9 cellular contexts compared by ENCODE assay signal in the genomic region with DNA sequence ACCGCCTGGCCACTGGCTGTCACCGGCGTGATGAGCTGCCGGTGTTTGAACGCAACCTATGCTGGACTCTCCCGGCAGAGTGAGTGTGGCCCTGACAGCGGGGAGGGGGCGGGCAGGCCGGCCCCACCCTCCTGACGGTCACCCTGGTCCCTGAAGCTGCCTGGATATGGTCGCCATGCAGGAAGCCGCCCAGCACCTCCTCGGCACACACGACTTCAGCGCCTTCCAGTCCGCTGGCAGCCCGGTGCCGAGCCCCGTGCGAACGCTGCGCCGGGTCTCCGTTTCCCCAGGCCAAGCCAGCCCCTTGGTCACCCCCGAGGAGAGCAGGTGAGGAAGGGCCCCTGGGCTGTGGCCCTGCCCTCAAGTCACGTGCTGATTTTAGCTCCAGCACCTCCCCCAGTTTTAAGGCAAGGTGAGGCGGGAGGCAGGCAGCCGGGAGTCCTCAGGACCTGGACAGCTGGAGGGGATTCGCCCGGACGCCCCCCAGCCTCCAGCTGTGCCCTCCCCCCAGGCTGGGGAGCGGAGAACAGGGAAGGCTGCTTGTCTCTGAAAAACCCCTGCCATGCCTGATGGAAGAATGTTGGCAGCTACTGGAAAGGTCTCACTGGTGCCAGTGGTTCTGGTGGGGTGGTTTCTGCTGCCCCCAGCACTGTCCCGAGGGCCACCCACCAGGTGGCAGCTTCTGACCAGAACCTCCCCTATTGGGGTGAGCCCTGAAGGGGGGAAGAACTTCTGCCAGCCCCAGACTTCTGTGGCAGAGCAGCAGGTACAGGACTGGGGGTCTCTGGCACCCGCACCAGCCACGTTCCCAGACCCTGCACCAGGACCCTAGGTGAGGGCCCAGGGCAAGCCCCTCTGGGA. TPM values are rescaled to one million over a fixed set of nuclear protein-coding genes. Genes with fewer than 3 reads are reported as not detected.
A peak's percentile ranks its signal among the peaks of the same experiment; 100 is the strongest.
DNase-seq lines count a peak whose midpoint lies in the region; ATAC-seq, FAIRE-seq and TF ChIP-seq lines count a peak whose summit lies in the region.
"Had no signal": no experiment of that assay in that cellular context is flagged by ENCODE, and none has a peak within 500 bp of the region (broad histone marks: within the 10 kb centered on the region; RNA-seq: fewer than 3 reads in every experiment).

No MANE protein-coding gene starts in this region.

- peak; percentile 6; the same call in 1 of the 2 replicates for TF ChIP-seq POLR2A in GM12878 (IDR thresholded peaks at IDR 0.05; ENCODE audit: low read depth, low read length)

- H3K36me3 ChIP-seq in right atrium auricular region = peaks cover 36% of the 10 kb centered on the region
- peaks cover 3 to 29% of the 10 kb centered on the region in 2 experiments; a peak in 3 of 4 replicates for H3K36me3 ChIP-seq in GM12878 (ENCODE audit: control insufficient read depth in 2 of 2, insufficient read depth in 2 of 2, low read length in 1 of 2)
- H3K36me3 ChIP-seq in lung (ENCODE audit: control insufficient read depth in 2 of 2, insufficient read depth in 2 of 2, low read length in 2 of 2) = peaks cover 0 to 46% of the 10 kb centered on the region in 2 donors

- POLR2A ChIA-PET in GM12878 (lab: Charles Lee) = no interaction called here

- intact Hi-C loops in Right ventricle myocardium superior (cut with DNase I) = no loop called here
- intact Hi-C loops in GM12878 (cut with micrococcal nuclease; ENCODE audit: unreplicated experiment) = loop anchor here (2.0 to 5.0 kb wide), 2 partner anchors 65 to 192 kb away; partner anchors contain the start of genes AURKAIP1 and C1orf159
- intact Hi-C loops in head of caudate nucleus (cut with DNase I) = no loop called here

- DNase-seq in right atrium auricular region (ENCODE audit: low spot score) (no peak), Right ventricle myocardium superior (no peak), GM12878 (ENCODE audit: low read depth, low spot score) (no peak), lung (ENCODE audit: low spot score) (no peak), retina (no peak), head of caudate nucleus (no peak), GM19238 (ENCODE audit: insufficient read length, low spot score) (no peak)
- DNase-seq: NCI-H774 had no signal

- H3K4me3 ChIP-seq in right atrium auricular region (peak overlapping the region; percentile 67 to 90), GM12878 (peak overlapping the region; percentile 83; the same call in 1 of the 2 replicates), lung (peak overlapping the region; percentile 79)

- peak overlapping the region; percentile 77; the same call in 1 of the 2 replicates for H3K9ac ChIP-seq in GM12878 (ENCODE audit: control insufficient read depth, insufficient read depth, low read length)

- TF ChIP-seq EP300 in GM12878 (IDR thresholded peaks at IDR 0.05; ENCODE audit: borderline replicate concordance in 1 of 2, control insufficient read depth in 1 of 2, low read depth in 2 of 2, low read length in 2 of 2) = no peak

- RAD21 ChIA-PET in GM12878 (lab: Charles Lee; ENCODE audit: unreplicated experiment) = interaction anchor here (1.0 kb wide), 1 partner anchor 59 kb away, joined by 3 read pairs; no protein-coding TSS in a partner anchor

- no peak for FAIRE-seq in GM12878 (lab: Jason Lieb, UNC)

- H2AFZ ChIP-seq in GM12878 (ENCODE audit: control insufficient read depth, low read depth, low read length) = no peak overlapping the region

- ATAC-seq in Right ventricle myocardium superior (ENCODE audit: poor library complexity) = no peak
- no peak for ATAC-seq in GM12878
- ATAC-seq in lung (ENCODE audit: insufficient read depth, low FRiP score) = no peak
- ATAC-seq in GM21515 (IDR thresholded peaks at IDR 0.05; ENCODE audit: unreplicated experiment) = no peak

- BruUV-seq in GM12878 (replicated peaks; lab: Mats Ljungman, UMichigan) = no TSS peak

- SMC1A ChIA-PET in GM12878 (lab: Charles Lee; ENCODE audit: uncharacterized antibody, unreplicated experiment) = no interaction called here

- H3K27ac ChIP-seq in right atrium auricular region (peak overlapping the region; percentile 95), GM12878 (ENCODE audit: control insufficient read depth, insufficient read depth) (no peak overlapping the region), lung (ENCODE audit: low read depth in 1 of 2, low read length in 1 of 2) (peak overlapping the region in 1 of 2 donors; percentile 90)

- in situ Hi-C loops in GM12878 (cut with MboI) = no loop called here

- H3K4me1 ChIP-seq in right atrium auricular region = peaks cover 0 to 40% of the 10 kb centered on the region in 2 donors
- H3K4me1 ChIP-seq in GM12878 (ENCODE audit: control insufficient read depth, insufficient read depth, low read length) = peaks cover 24% of the 10 kb centered on the region
- H3K4me1 ChIP-seq in lung (ENCODE audit: control insufficient read depth in 2 of 2, insufficient read depth in 2 of 2, low read length in 2 of 2) = peaks cover 13 to 27% of the 10 kb centered on the region in 2 donors

- CTCF ChIA-PET in GM12878 (lab: Yijun Ruan, JAX) = interaction anchor here (1.4 kb wide), 1 partner anchor 62 kb away, joined by 5 read pairs; no protein-coding TSS in a partner anchor

- WGBS in GM12878 (ENCODE audit: insufficient coverage, insufficient replicate concordance, low lambda C conversion rate, missing lambda C conversion rate) = 73% methylated on average over 30 of the region's 35 CpGs
- WGBS in lung, 2 donors = 62 to 71% methylated on average over 33 to 35 of the region's 35 CpGs

- H3K79me2 ChIP-seq in GM12878 (ENCODE audit: control insufficient read depth, insufficient read depth, low read length) = peaks cover 26% of the 10 kb centered on the region

- TF ChIP-seq CTCF in right atrium auricular region (IDR thresholded peaks at IDR 0.05) = no peak
- TF ChIP-seq CTCF in GM12878 (IDR thresholded peaks at IDR 0.05 in 2 of 3, conservative IDR thresholded peaks at IDR 0.05 in 1 of 3; ENCODE audit: control insufficient read depth in 2 of 3, extremely low read depth in 1 of 3, insufficient read depth in 1 of 3, low read depth in 3 of 3, low read length in 3 of 3) = 0 out of 6 replicates have a peak, but pooled peaks of 1 of the 3 experiments have one; percentile 6
- no peak for TF ChIP-seq CTCF in lung (IDR thresholded peaks at IDR 0.05; ENCODE audit: control extremely low read depth, extremely low read depth)

- H3K9me3 ChIP-seq in right atrium auricular region = no peaks in the 10 kb centered on the region
- H3K9me3 ChIP-seq in GM12878 (replicated peaks; ENCODE audit: control insufficient read depth, insufficient read depth, low read length) = no peaks in the 10 kb centered on the region
- H3K9me3 ChIP-seq in lung (ENCODE audit: control insufficient read depth in 2 of 2, insufficient read depth in 1 of 2, low read length in 1 of 2) = no peaks in the 10 kb centered on the region

- TF ChIP-seq RAD21 in GM12878 (IDR thresholded peaks at IDR 0.05; ENCODE audit: insufficient read depth, low read depth, low read length) = no peak

- no peaks in the 10 kb centered on the region for H4K20me1 ChIP-seq in GM12878 (ENCODE audit: control insufficient read depth, insufficient read depth)

- H3K4me2 ChIP-seq in GM12878 (ENCODE audit: control insufficient read depth, insufficient read depth) = peak overlapping the region; percentile 86

- H3K27me3 ChIP-seq in right atrium auricular region (no peaks in the 10 kb centered on the region), GM12878 (replicated peaks in 1 of 2; ENCODE audit: control insufficient read depth in 2 of 2, insufficient read depth in 2 of 2, low read length in 1 of 2) (no peaks in the 10 kb centered on the region), lung (ENCODE audit: control insufficient read depth, insufficient read depth) (no peaks in the 10 kb centered on the region)

RNA-seq across cellular contexts. Expression of gene PUSL1, which starts 1.4 kb away (rescaled TPM):
- total RNA-seq in right atrium auricular region (10 to 100 TPM; 14.5 to 24.8 TPM), Right ventricle myocardium superior (10.6 TPM), GM12878 (2014; rRNA removed) (21.3 and 28.4 TPM in 2 replicates), GM12878 (2014; rRNA removed; fragmentation: Illumina TruSeq; extraction: Trizol) (5.3 and 6.0 TPM in 2 replicates), GM12878 (2021) (26.0 and 27.2 TPM in 2 replicates), lung (10 to 100 TPM; 11.3 to 21.1 TPM)
- 17.6 and 24.8 TPM in 2 replicates for total RNA-seq in GM12878 (2013; cell fraction: nucleolus; rRNA removed)
- polyA plus RNA-seq in GM12878 (2011; ENCODE audit: low read depth) = 3.3 TPM
- polyA plus RNA-seq in GM12878 (2011; rRNA removed) (1.9 and 5.0 TPM in 2 replicates), GM12878 (2014; fragmentation: Illumina TruSeq; extraction: Trizol) (0.13 and 2.5 TPM in 2 replicates), GM12878 (2014; fragmentation: Nextera tagmentation; extraction: Ambion mirVana) (1 to 10 TPM in 1 of 2 experiments, under 1 TPM in 1; 0.16 to 1.5 TPM), GM12878 (2014; rRNA removed) (24.3 and 28.6 TPM in 2 replicates), GM12878 (2016; fragmentation: Nextera tagmentation; extraction: Ambion mirVana) (10 to 100 TPM; 27.5 to 28.4 TPM), lung (10 to 100 TPM; 16.1 to 23.7 TPM)
- 10.4 and 19.0 TPM in 2 replicates for polyA plus RNA-seq in GM12878 (2011; cell fraction: cytosol; rRNA removed)
- polyA plus RNA-seq in GM12878 (2011; cell fraction: nucleus; rRNA removed) = 20.4 and 32.0 TPM in 2 replicates
- 8.7 and 11.0 TPM in 2 replicates for polyA plus RNA-seq in GM12878 (2012)
- polyA minus RNA-seq in GM12878 (2011; rRNA and poly(A)+ RNA removed) = 2.6 and 5.0 TPM in 2 replicates
- polyA minus RNA-seq in GM12878 (2011; cell fraction: cytosol; rRNA and poly(A)+ RNA removed) = 4.4 and 6.0 TPM in 2 replicates
- polyA minus RNA-seq in GM12878 (2011; cell fraction: nucleus; rRNA and poly(A)+ RNA removed) = 13.7 and 28.9 TPM in 2 replicates

RNA-seq across cellular contexts. Expression of gene ACAP3, which starts 2.0 kb away (rescaled TPM):
- total RNA-seq in right atrium auricular region (10 to 100 TPM; 19.5 to 20.4 TPM), Right ventricle myocardium superior (56.3 TPM), GM12878 (2014; rRNA removed) (17.6 and 22.1 TPM in 2 replicates), GM12878 (2014; rRNA removed; fragmentation: Illumina TruSeq; extraction: Trizol) (4.0 and 4.4 TPM in 2 replicates), GM12878 (2021) (29.8 and 34.2 TPM in 2 replicates), lung (10 to 100 TPM; 33.6 to 62.8 TPM)
- total RNA-seq in GM12878 (2013; cell fraction: nucleolus; rRNA removed) = 33.1 and 35.9 TPM in 2 replicates
- 3.8 TPM for polyA plus RNA-seq in GM12878 (2011; ENCODE audit: low read depth)
- polyA plus RNA-seq in GM12878 (2011; rRNA removed) (4.6 and 8.3 TPM in 2 replicates), GM12878 (2014; fragmentation: Illumina TruSeq; extraction: Trizol) (0.62 and 4.5 TPM in 2 replicates), GM12878 (2014; fragmentation: Nextera tagmentation; extraction: Ambion mirVana) (under 1 TPM; 0.05 to 0.11 TPM), GM12878 (2014; rRNA removed) (28.1 and 32.7 TPM in 2 replicates), GM12878 (2016; fragmentation: Nextera tagmentation; extraction: Ambion mirVana) (10 to 100 TPM in 1 of 2 experiments, 1 to 10 TPM in 1; 5.9 to 10.9 TPM), lung (10 to 100 TPM; 18.7 to 42.0 TPM)
- 7.2 and 11.7 TPM in 2 replicates for polyA plus RNA-seq in GM12878 (2011; cell fraction: cytosol; rRNA removed)
- polyA plus RNA-seq in GM12878 (2011; cell fraction: nucleus; rRNA removed) = 255 and 314 TPM in 2 replicates
- polyA plus RNA-seq in GM12878 (2012) = 21.5 and 22.5 TPM in 2 replicates
- 11.4 and 14.2 TPM in 2 replicates for polyA minus RNA-seq in GM12878 (2011; rRNA and poly(A)+ RNA removed)
- polyA minus RNA-seq in GM12878 (2011; cell fraction: cytosol; rRNA and poly(A)+ RNA removed) = 8.3 and 17.0 TPM in 2 replicates
- 20.7 and 27.7 TPM in 2 replicates for polyA minus RNA-seq in GM12878 (2011; cell fraction: nucleus; rRNA and poly(A)+ RNA removed)

RNA-seq across cellular contexts. Expression of gene INTS11, which starts 14.7 kb away (rescaled TPM):
- total RNA-seq in right atrium auricular region = 10 to 100 TPM; 59.6 to 65.2 TPM
- 70.9 TPM for total RNA-seq in Right ventricle myocardium superior
- 160 and 166 TPM in 2 replicates for total RNA-seq in GM12878 (2013; cell fraction: nucleolus; rRNA removed)
- total RNA-seq in GM12878 (2014; rRNA removed) = 86.6 and 98.3 TPM in 2 replicates
- 36.8 and 41.1 TPM in 2 replicates for total RNA-seq in GM12878 (2014; rRNA removed; fragmentation: Illumina TruSeq; extraction: Trizol)
- total RNA-seq in GM12878 (2021) = 87.3 and 104 TPM in 2 replicates
- polyA plus RNA-seq in GM12878 (2011; ENCODE audit: low read depth) = 34.7 TPM
- 43.9 and 78.4 TPM in 2 replicates for polyA plus RNA-seq in GM12878 (2011; rRNA removed)
- polyA plus RNA-seq in GM12878 (2011; cell fraction: cytosol; rRNA removed) = 134 and 137 TPM in 2 replicates
- polyA plus RNA-seq in GM12878 (2011; cell fraction: nucleus; rRNA removed) = 386 and 456 TPM in 2 replicates
- 77.9 and 92.3 TPM in 2 replicates for polyA plus RNA-seq in GM12878 (2012)
- 55.2 and 64.2 TPM in 2 replicates for polyA plus RNA-seq in GM12878 (2014; fragmentation: Illumina TruSeq; extraction: Trizol)
- polyA plus RNA-seq in GM12878 (2014; fragmentation: Nextera tagmentation; extraction: Ambion mirVana) = 1 to 10 TPM; 2.5 to 9.4 TPM
- polyA plus RNA-seq in GM12878 (2014; rRNA removed) = 117 and 130 TPM in 2 replicates
- polyA plus RNA-seq in GM12878 (2016; fragmentation: Nextera tagmentation; extraction: Ambion mirVana) = 10 to 100 TPM; 77.0 to 79.9 TPM
- 67.1 and 96.1 TPM in 2 replicates for polyA minus RNA-seq in GM12878 (2011; rRNA and poly(A)+ RNA removed)
- polyA minus RNA-seq in GM12878 (2011; cell fraction: cytosol; rRNA and poly(A)+ RNA removed) = 30.6 and 47.1 TPM in 2 replicates
- polyA minus RNA-seq in GM12878 (2011; cell fraction: nucleus; rRNA and poly(A)+ RNA removed) = 46.7 and 94.2 TPM in 2 replicates
- total RNA-seq in lung = 100 to 1,000 TPM in 1 of 2 donors, 10 to 100 TPM in 1; 89.8 to 102 TPM
- 100 to 1,000 TPM in 1 of 2 donors, 10 to 100 TPM in 1; 91.2 to 130 TPM for polyA plus RNA-seq in lung

RNA-seq across cellular contexts. Expression of gene CPTP, which starts 14.8 kb away (rescaled TPM):
- 10 to 100 TPM; 35.6 to 64.1 TPM for total RNA-seq in right atrium auricular region
- 113 TPM for total RNA-seq in Right ventricle myocardium superior
- total RNA-seq in GM12878 (2013; cell fraction: nucleolus; rRNA removed) = 16.5 and 18.3 TPM in 2 replicates
- total RNA-seq in GM12878 (2014; rRNA removed) = 16.7 and 21.2 TPM in 2 replicates
- 2.8 and 4.3 TPM in 2 replicates for total RNA-seq in GM12878 (2014; rRNA removed; fragmentation: Illumina TruSeq; extraction: Trizol)
- total RNA-seq in GM12878 (2021) = 19.6 and 20.2 TPM in 2 replicates
- polyA plus RNA-seq in GM12878 (2011; ENCODE audit: low read depth) = 2.5 TPM
- polyA plus RNA-seq in GM12878 (2011; rRNA removed) = 1.7 and 2.9 TPM in 2 replicates
- 6.0 and 10.7 TPM in 2 replicates for polyA plus RNA-seq in GM12878 (2011; cell fraction: cytosol; rRNA removed)
- 9.1 and 12.3 TPM in 2 replicates for polyA plus RNA-seq in GM12878 (2011; cell fraction: nucleus; rRNA removed)
- 10.1 and 10.4 TPM in 2 replicates for polyA plus RNA-seq in GM12878 (2012)
- polyA plus RNA-seq in GM12878 (2014; fragmentation: Illumina TruSeq; extraction: Trizol) = 1.8 TPM in 1 of 2 replicates, not detected in the other
- under 1 TPM; 0.06 to 0.18 TPM for polyA plus RNA-seq in GM12878 (2014; fragmentation: Nextera tagmentation; extraction: Ambion mirVana)
- polyA plus RNA-seq in GM12878 (2014; rRNA removed) = 15.7 and 19.2 TPM in 2 replicates
- polyA plus RNA-seq in GM12878 (2016; fragmentation: Nextera tagmentation; extraction: Ambion mirVana) = 10 to 100 TPM; 17.7 to 24.3 TPM
- 1.8 and 7.2 TPM in 2 replicates for polyA minus RNA-seq in GM12878 (2011; rRNA and poly(A)+ RNA removed)
- polyA minus RNA-seq in GM12878 (2011; cell fraction: cytosol; rRNA and poly(A)+ RNA removed) = 5.3 and 9.6 TPM in 2 replicates
- 11.4 and 14.2 TPM in 2 replicates for polyA minus RNA-seq in GM12878 (2011; cell fraction: nucleus; rRNA and poly(A)+ RNA removed)
- total RNA-seq in lung = 10 to 100 TPM; 14.2 to 24.2 TPM
- 10 to 100 TPM; 10.9 to 32.0 TPM for polyA plus RNA-seq in lung

RNA-seq across cellular contexts. Expression of gene TAS1R3, which starts 21.3 kb away (rescaled TPM):
- total RNA-seq in right atrium auricular region = under 1 TPM; 0.30 to 0.35 TPM
- total RNA-seq in Right ventricle myocardium superior = 0.40 TPM
- total RNA-seq in GM12878 (2013; cell fraction: nucleolus; rRNA removed) = 0.73 and 1.2 TPM in 2 replicates
- total RNA-seq in GM12878 (2014; rRNA removed) = 0.05 and 0.06 TPM in 2 replicates
- total RNA-seq in GM12878 (2014; rRNA removed; fragmentation: Illumina TruSeq; extraction: Trizol) = 0.04 and 0.05 TPM in 2 replicates
- 0.29 and 0.51 TPM in 2 replicates for total RNA-seq in GM12878 (2021)
- polyA plus RNA-seq in GM12878 (2011; ENCODE audit: low read depth) = 0.20 TPM
- polyA plus RNA-seq in GM12878 (2011; rRNA removed) = 0.03 and 0.08 TPM in 2 replicates
- 0.10 and 0.15 TPM in 2 replicates for polyA plus RNA-seq in GM12878 (2011; cell fraction: cytosol; rRNA removed)
- 2.7 and 2.9 TPM in 2 replicates for polyA plus RNA-seq in GM12878 (2011; cell fraction: nucleus; rRNA removed)
- 0.46 and 0.62 TPM in 2 replicates for polyA plus RNA-seq in GM12878 (2012)
- not detected in 2 replicates for polyA plus RNA-seq in GM12878 (2014; fragmentation: Illumina TruSeq; extraction: Trizol)
- polyA plus RNA-seq in GM12878 (2014; fragmentation: Nextera tagmentation; extraction: Ambion mirVana) = not detected
- polyA plus RNA-seq in GM12878 (2014; rRNA removed) = 0.19 and 0.41 TPM in 2 replicates
- under 1 TPM; 0.08 to 0.38 TPM for polyA plus RNA-seq in GM12878 (2016; fragmentation: Nextera tagmentation; extraction: Ambion mirVana)
- 0.21 TPM in 1 of 2 replicates, not detected in the other for polyA minus RNA-seq in GM12878 (2011; rRNA and poly(A)+ RNA removed)
- 0.27 TPM in 1 of 2 replicates, not detected in the other for polyA minus RNA-seq in GM12878 (2011; cell fraction: cytosol; rRNA and poly(A)+ RNA removed)
- 0.60 and 0.77 TPM in 2 replicates for polyA minus RNA-seq in GM12878 (2011; cell fraction: nucleus; rRNA and poly(A)+ RNA removed)
- total RNA-seq in lung = 1 to 10 TPM in 1 of 2 donors, under 1 TPM in 1; 0.67 to 1.3 TPM
- polyA plus RNA-seq in lung = under 1 TPM; 0.13 to 0.43 TPM
